ENCODE assay signal across 8 cellular contexts in the genomic region with DNA sequence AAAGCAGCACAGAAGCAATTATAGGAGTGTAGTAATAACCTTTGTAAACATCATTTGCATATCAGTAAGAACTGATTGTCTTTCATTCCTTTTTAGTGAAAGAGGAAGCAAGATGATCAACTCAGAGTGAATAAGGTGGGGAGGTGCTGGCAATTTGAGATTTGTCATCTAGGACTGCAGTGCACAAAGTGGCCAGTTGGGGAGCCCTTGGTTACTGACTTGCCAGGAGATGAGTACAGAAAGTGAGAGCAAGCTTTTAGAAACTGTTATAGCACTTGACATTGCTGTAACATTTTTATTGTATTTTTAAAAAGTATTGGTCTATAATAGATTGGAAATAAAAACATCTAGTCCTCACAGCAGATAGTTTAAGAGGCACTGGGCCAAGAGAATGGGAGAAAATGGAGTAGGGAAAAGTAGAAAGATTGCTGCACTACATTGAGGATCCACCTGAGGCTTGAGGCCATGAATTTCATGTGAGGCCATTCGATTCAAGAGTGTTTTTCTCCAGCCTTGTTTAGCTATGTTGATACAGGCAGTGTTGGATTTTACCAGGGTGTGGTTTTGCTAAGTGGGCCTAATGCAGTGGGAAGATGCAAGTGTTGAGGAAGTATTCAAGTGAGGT. TPM values are rescaled to one million over a fixed set of nuclear protein-coding genes. Genes with fewer than 3 reads are reported as not detected.
DNase-seq lines count a peak whose midpoint lies in the region; ATAC-seq and TF ChIP-seq lines count a peak whose summit lies in the region.

No MANE protein-coding gene starts in this region.

- H3K4me3 ChIP-seq in BE2C (ENCODE audit: low read depth, low read length) (no peak overlapping the region), osteoblast (ENCODE audit: insufficient read depth, low read length) (no peak overlapping the region)

- POLR2A ChIA-PET in activated CD8-positive, alpha-beta T cell treated with anti-CD3 and anti-CD28 coated beads, Interleukin-2, amount 10 ng/mL, durations not matched to agents 7 days and 5 days (lab: Charles Lee), result no interaction called here

- H3K36me3 ChIP-seq in BE2C (no peaks in the 10 kb centered on the region), osteoblast (ENCODE audit: insufficient read depth, low read length) (no peaks in the 10 kb centered on the region)

- no peaks in the 10 kb centered on the region for H3K4me1 Mint-ChIP-seq in activated CD8-positive, alpha-beta T cell treated with anti-CD3 and anti-CD28 coated beads, Interleukin-2, amount 10 ng/mL, durations not matched to agents 7 days and 5 days (ENCODE audit: low read depth)

- H3K4me3 Mint-ChIP-seq in activated CD8-positive, alpha-beta T cell treated with anti-CD3 and anti-CD28 coated beads, Interleukin-2, amount 10 ng/mL, durations not matched to agents 7 days and 5 days, result no peak overlapping the region

- ATAC-seq in GM18861 (IDR thresholded peaks at IDR 0.05; ENCODE audit: unreplicated experiment), result peak; percentile 98
- ATAC-seq in HG03025 (IDR thresholded peaks at IDR 0.05; ENCODE audit: low FRiP score, unreplicated experiment), result peak; percentile 96
- ATAC-seq in activated CD8-positive, alpha-beta T cell treated with anti-CD3 and anti-CD28 coated beads, Interleukin-2, amount 10 ng/mL, durations not matched to agents 7 days and 5 days, result peak; percentile 92
- ATAC-seq in esophagus mucosa, result peak; percentile 86

- no peak overlapping the region for H2AFZ ChIP-seq in osteoblast (ENCODE audit: low read length)

- no peak overlapping the region for H3K27ac Mint-ChIP-seq in activated CD8-positive, alpha-beta T cell treated with anti-CD3 and anti-CD28 coated beads, Interleukin-2, amount 10 ng/mL, durations not matched to agents 7 days and 5 days

- H3K9me3 Mint-ChIP-seq in activated CD8-positive, alpha-beta T cell treated with anti-CD3 and anti-CD28 coated beads, Interleukin-2, amount 10 ng/mL, durations not matched to agents 7 days and 5 days (ENCODE audit: insufficient read depth), result no peaks in the 10 kb centered on the region

- no peak overlapping the region for H3K4me2 ChIP-seq in osteoblast (ENCODE audit: insufficient read depth, low read length)

- H3K27me3 ChIP-seq in BE2C, result peaks cover 11% of the 10 kb centered on the region; the same call in 1 of the 2 replicates
- peaks cover 7% of the 10 kb centered on the region for H3K27me3 ChIP-seq in osteoblast (ENCODE audit: insufficient read depth, low read length)

- CTCF ChIA-PET in activated CD8-positive, alpha-beta T cell treated with anti-CD3 and anti-CD28 coated beads, Interleukin-2, amount 10 ng/mL, durations not matched to agents 7 days and 5 days (lab: Charles Lee), result interaction anchor here (0.6 to 3.1 kb wide), 15 partner anchors 8 to 292 kb away, joined by 3 to 15 read pairs (median 3); no protein-coding TSS in a partner anchor

- H3K27ac ChIP-seq in osteoblast (ENCODE audit: low read depth, low read length), result no peak overlapping the region

- H3K27me3 Mint-ChIP-seq in activated CD8-positive, alpha-beta T cell treated with anti-CD3 and anti-CD28 coated beads, Interleukin-2, amount 10 ng/mL, durations not matched to agents 7 days and 5 days (ENCODE audit: low read depth), result peaks cover 26% of the 10 kb centered on the region

- no peaks in the 10 kb centered on the region for H3K36me3 Mint-ChIP-seq in activated CD8-positive, alpha-beta T cell treated with anti-CD3 and anti-CD28 coated beads, Interleukin-2, amount 10 ng/mL, durations not matched to agents 7 days and 5 days (ENCODE audit: low read depth)

- no peaks in the 10 kb centered on the region for H3K4me1 ChIP-seq in BE2C
- H3K4me1 ChIP-seq in osteoblast (ENCODE audit: insufficient read depth, low read length), result no peaks in the 10 kb centered on the region

- H3K9me3 ChIP-seq in BE2C (no peaks in the 10 kb centered on the region), osteoblast (ENCODE audit: low read depth, low read length) (no peaks in the 10 kb centered on the region)

- TF ChIP-seq CTCF in BE2C (IDR thresholded peaks at IDR 0.05; ENCODE audit: low read depth, low read length) (peak; percentile 88), osteoblast (IDR thresholded peaks at IDR 0.05; ENCODE audit: extremely low read depth, low read depth, low read length) (peak; percentile 79)

- no peaks in the 10 kb centered on the region for H3K79me2 ChIP-seq in osteoblast (ENCODE audit: insufficient read depth, low read length)

- DNase-seq in BE2C (peak; percentile 56), NCI-H226 (peak; percentile 23), osteoblast (ENCODE audit: insufficient read length, low spot score, missing footprints) (peak; percentile 88), middle frontal gyrus (ENCODE audit: extremely low spot score, low spot score) (no peak)
- peak; percentile 78 for DNase-seq in activated CD8-positive, alpha-beta T cell treated with anti-CD3 and anti-CD28 coated beads, Interleukin-2, amount 10 ng/mL, durations not matched to agents 7 days and 5 days

- H4K20me1 ChIP-seq in osteoblast (ENCODE audit: insufficient read depth, low read length), result no peaks in the 10 kb centered on the region

RNA-seq across cellular contexts. Expression of gene SYT16, which starts 47.9 kb away (rescaled TPM):
- polyA plus RNA-seq in BE2C (2012; ENCODE audit: insufficient read depth, insufficient read length, low read depth), result not detected
- not detected for total RNA-seq in activated CD8-positive, alpha-beta T cell treated with anti-CD3 and anti-CD28 coated beads, Interleukin-2, amount 10 ng/mL, durations not matched to agents 7 days and 5 days
- total RNA-seq in esophagus mucosa (0.12 TPM), osteoblast (0.29 and 0.72 TPM in 2 replicates)
